In genomic region chr11:68117896-68118470, GRCh38 we compare ENCODE assay signal across 11 cellular contexts. TPM values are rescaled to one million over a fixed set of nuclear protein-coding genes. Genes with fewer than 3 reads are reported as not detected.
DNase-seq lines count a peak whose midpoint lies in the region; ATAC-seq, FAIRE-seq and TF ChIP-seq lines count a peak whose summit lies in the region.
"Had no signal": no experiment of that assay in that cellular context is flagged by ENCODE, and none has a peak within 500 bp of the region (broad histone marks: within the 10 kb centered on the region; RNA-seq: fewer than 3 reads in every experiment).

No MANE protein-coding gene starts in this region.

- no peaks in the 10 kb centered on the region for H3K36me3 ChIP-seq in Loucy (ENCODE audit: insufficient read depth, low read length)
- H3K36me3 ChIP-seq in body of pancreas (replicated peaks in 1 of 2; ENCODE audit: insufficient read depth in 1 of 2, low read depth in 2 of 2) = no peaks in the 10 kb centered on the region
- peaks cover 21% of the 10 kb centered on the region for H3K36me3 ChIP-seq in mesodermal cell (ENCODE audit: control insufficient read depth, insufficient read depth, low read length)
- H3K36me3 ChIP-seq in suprapubic skin = no peaks in the 10 kb centered on the region

- no peak for FAIRE-seq in GM12891 (lab: Jason Lieb, UNC)

- peak overlapping the region; percentile 72 for H3K9ac ChIP-seq in Loucy (ENCODE audit: low read depth, low read length, poor library complexity, severe bottlenecking)

- TF ChIP-seq CTCF in Loucy (conservative IDR thresholded peaks at IDR 0.05; ENCODE audit: low read length) = no peak
- TF ChIP-seq CTCF in body of pancreas (IDR thresholded peaks at IDR 0.05) = no peak
- no peak for TF ChIP-seq CTCF in suprapubic skin (IDR thresholded peaks at IDR 0.05)

- no peak overlapping the region for H2AFZ ChIP-seq in Loucy (ENCODE audit: low read length)

- ATAC-seq in body of pancreas (no peak), SK-N-SH treated with all-trans-retinoic acid at 6 μM for 48 hours (no peak), GM21367 (IDR thresholded peaks at IDR 0.05; ENCODE audit: unreplicated experiment) (no peak)
- ATAC-seq: left colon, sciatic nerve had no signal

- H3K9me2 ChIP-seq in Loucy (replicated peaks; ENCODE audit: low read depth, low read length) = no peaks in the 10 kb centered on the region

- intact Hi-C loops in body of pancreas (cut with DNase I) = no loop called here

- 68 to 74% methylated on average over 10 to 11 of the region's 11 CpGs for WGBS in body of pancreas, 2 donors
- WGBS in mesodermal cell (ENCODE audit: insufficient coverage in 2 of 2), 2 experiments = 66 to 77% methylated on average over 7 to 9 of the region's 11 CpGs
- WGBS in suprapubic skin = 92% methylated on average over 11 of the region's 11 CpGs

- H3K27ac ChIP-seq in body of pancreas (peak overlapping the region in 3 of 4 donors; percentile 95 to 98 (median 97)), mesodermal cell (ENCODE audit: low read depth, low read length, severe bottlenecking) (peak overlapping the region; percentile 83), suprapubic skin (peak overlapping the region; percentile 40)

- peak overlapping the region; percentile 87 for H3K4me2 ChIP-seq in Loucy (ENCODE audit: low read depth, low read length, poor library complexity, severe bottlenecking)

- DNase-seq in body of pancreas = peak in 1 of 4 donors; percentile 6
- DNase-seq in suprapubic skin (ENCODE audit: low spot score in 2 of 2) = peak in 1 of 2 donors; percentile 67
- no peak for DNase-seq in GOT3 (lab: John Stamatoyannopoulos, UW)
- DNase-seq in GM12891 (ENCODE audit: insufficient read length, low spot score) = no peak
- DNase-seq: activated CD4-positive, alpha-beta T cell treated with anti-CD3 and anti-CD28 coated beads, Interleukin-2, amount 50 U/mL, for 48 hours; left colon had no signal

- peaks cover 75% of the 10 kb centered on the region for H3K79me2 ChIP-seq in Loucy (ENCODE audit: insufficient read depth, low read length)

- TF ChIP-seq POLR2A in body of pancreas (IDR thresholded peaks at IDR 0.05) (no peak), suprapubic skin (IDR thresholded peaks at IDR 0.05) (no peak), GM12891 (IDR thresholded peaks at IDR 0.05; ENCODE audit: low read depth, low read length) (no peak)

- H4K20me1 ChIP-seq in Loucy (ENCODE audit: insufficient read depth, low read length, poor library complexity, severe bottlenecking) = peaks cover 64% of the 10 kb centered on the region

- H3K9me3 ChIP-seq in Loucy (ENCODE audit: insufficient read depth, low read depth, low read length) = no peaks in the 10 kb centered on the region
- no peaks in the 10 kb centered on the region for H3K9me3 ChIP-seq in body of pancreas
- no peaks in the 10 kb centered on the region for H3K9me3 ChIP-seq in mesodermal cell (ENCODE audit: control insufficient read depth, low read length)
- H3K9me3 ChIP-seq in suprapubic skin = no peaks in the 10 kb centered on the region

- no peaks in the 10 kb centered on the region for H3F3A ChIP-seq in Loucy (ENCODE audit: low read depth)

- no peak for TF ChIP-seq EP300 in suprapubic skin (IDR thresholded peaks at IDR 0.05)

- no peaks in the 10 kb centered on the region for H3K27me3 ChIP-seq in Loucy (ENCODE audit: insufficient read depth, low read length, poor library complexity, severe bottlenecking)
- no peaks in the 10 kb centered on the region for H3K27me3 ChIP-seq in body of pancreas
- H3K27me3 ChIP-seq in suprapubic skin = no peaks in the 10 kb centered on the region

- H3K4me1 ChIP-seq in Loucy (ENCODE audit: insufficient read depth, low read length, poor library complexity, severe bottlenecking) (peaks cover 61% of the 10 kb centered on the region), body of pancreas (peaks cover 51% of the 10 kb centered on the region), mesodermal cell (ENCODE audit: control insufficient read depth, insufficient read depth, low read length, poor library complexity, severe bottlenecking) (peaks cover 38% of the 10 kb centered on the region), suprapubic skin (peaks cover 40% of the 10 kb centered on the region)

- peak overlapping the region; percentile 78 for H3K4me3 ChIP-seq in Loucy (ENCODE audit: low read length, poor library complexity, severe bottlenecking)
- no peak overlapping the region for H3K4me3 ChIP-seq in body of pancreas
- no peak overlapping the region for H3K4me3 ChIP-seq in mesodermal cell (ENCODE audit: extremely low read depth, insufficient read depth, low read length, poor library complexity, severe bottlenecking)
- H3K4me3 ChIP-seq in suprapubic skin = no peak overlapping the region

TF ChIP-seq in SK-N-SH treated with all-trans-retinoic acid at 6 μM for 48 hours, 23 proteins besides CTCF, POLR2A, EP300 and RAD21 (continues in another document):
- TF ChIP-seq TCF4 (CRISPR knock-in tag; IDR thresholded peaks at IDR 0.05; ENCODE audit: borderline replicate concordance) = no peak
- no peak for TF ChIP-seq ZNF565 (CRISPR knock-in tag; conservative IDR thresholded peaks at IDR 0.05; ENCODE audit: low read depth)
- TF ChIP-seq ESRRG (CRISPR knock-in tag; IDR thresholded peaks at IDR 0.05) = no peak
- no peak for TF ChIP-seq CSDC2 (CRISPR knock-in tag; IDR thresholded peaks at IDR 0.05)
- no peak for TF ChIP-seq ZFP3 (CRISPR knock-in tag; IDR thresholded peaks at IDR 0.05)
- TF ChIP-seq, protein P1, sequence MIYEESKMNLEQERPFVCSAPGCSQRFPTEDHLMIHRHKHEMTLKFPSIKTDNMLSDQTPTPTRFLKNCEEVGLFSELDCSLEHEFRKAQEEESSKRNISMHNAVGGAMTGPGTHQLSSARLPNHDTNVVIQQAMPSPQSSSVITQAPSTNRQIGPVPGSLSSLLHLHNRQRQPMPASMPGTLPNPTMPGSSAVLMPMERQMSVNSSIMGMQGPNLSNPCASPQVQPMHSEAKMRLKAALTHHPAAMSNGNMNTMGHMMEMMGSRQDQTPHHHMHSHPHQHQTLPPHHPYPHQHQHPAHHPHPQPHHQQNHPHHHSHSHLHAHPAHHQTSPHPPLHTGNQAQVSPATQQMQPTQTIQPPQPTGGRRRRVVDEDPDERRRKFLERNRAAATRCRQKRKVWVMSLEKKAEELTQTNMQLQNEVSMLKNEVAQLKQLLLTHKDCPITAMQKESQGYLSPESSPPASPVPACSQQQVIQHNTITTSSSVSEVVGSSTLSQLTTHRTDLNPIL (CRISPR knock-in tag; IDR thresholded peaks at IDR 0.05; ENCODE audit: low read depth) = no peak
- no peak for TF ChIP-seq TOX (CRISPR knock-in tag; IDR thresholded peaks at IDR 0.05; ENCODE audit: borderline replicate concordance)
- no peak for TF ChIP-seq RARB (CRISPR knock-in tag; IDR thresholded peaks at IDR 0.05)
- TF ChIP-seq ZNF70 (CRISPR knock-in tag; IDR thresholded peaks at IDR 0.05) = no peak

TF ChIP-seq in GM12891, 5 proteins besides CTCF, POLR2A, EP300 and RAD21:
- TF ChIP-seq SPI1 (IDR thresholded peaks at IDR 0.05; ENCODE audit: low read depth, low read length) (no peak), POU2F2 (IDR thresholded peaks at IDR 0.05; ENCODE audit: low read depth, low read length) (no peak), TAF1 (IDR thresholded peaks at IDR 0.05; ENCODE audit: low read depth, low read length) (no peak), POLR2AphosphoS5 (IDR thresholded peaks at IDR 0.05; ENCODE audit: low read depth, low read length) (no peak)

RNA-seq across cellular contexts. Expression of gene CHKA, which starts 3.2 kb away (rescaled TPM):
- total RNA-seq in body of pancreas (10 to 100 TPM; 72.1 to 92.6 TPM), suprapubic skin (10 to 100 TPM in 3 of 4 donors, 1 to 10 TPM in 1; 7.8 to 21.4 (median 15.3) TPM)
- 37.0 TPM for polyA plus RNA-seq in mesodermal cell (2013, experiment 1 of 2)
- polyA plus RNA-seq in mesodermal cell (2013, experiment 2 of 2) = 36.7 TPM
- polyA plus RNA-seq in GM12891 (2012; ENCODE audit: low read depth, missing spikeins) = 20.9 TPM

Comparison
In these comparisons a context has a peak if more than half of its experiments do, and no peak if none do; other contexts are left out.
1. H3K27ac ChIP-seq: peak in every context shown above with its lines; median percentile 97 in body of pancreas; 83 in mesodermal cell; 40 in suprapubic skin.